ENCODE assay signal across 14 cellular contexts in genomic region chr5:13994606-13995336, GRCh38. TPM values are rescaled to one million over a fixed set of nuclear protein-coding genes. Genes with fewer than 3 reads are reported as not detected.
DNase-seq lines count a peak whose midpoint lies in the region; ATAC-seq, FAIRE-seq and TF ChIP-seq lines count a peak whose summit lies in the region.
"Had no signal": no experiment of that assay in that cellular context is flagged by ENCODE, and none has a peak within 500 bp of the region (broad histone marks: within the 10 kb centered on the region; RNA-seq: fewer than 3 reads in every experiment).

No MANE protein-coding gene starts in this region.

- CTCF ChIA-PET in K562 (lab: Yijun Ruan, JAX; ENCODE audit: low intra/inter-chr PET ratio): no interaction called here

- H3K27ac ChIP-seq in K562 (ENCODE audit: extremely low read depth, low read depth, low read length): no peak overlapping the region
- H3K27ac ChIP-seq in caudate nucleus (ENCODE audit: low read depth, low read length): no peak overlapping the region
- H3K27ac ChIP-seq: body of pancreas had no signal

- intact Hi-C loops in K562 (cut with micrococcal nuclease): loop anchor here (10.0 kb wide), 1 partner anchor 90 kb away; no protein-coding TSS in a partner anchor

- H4K20me1 ChIP-seq in K562 (replicated peaks; ENCODE audit: control insufficient read depth, insufficient read depth, low read length): no peaks in the 10 kb centered on the region

- no peak overlapping the region for H3K4me2 ChIP-seq in K562 (ENCODE audit: insufficient read depth, low read length)

- H3K9me1 ChIP-seq in K562 (ENCODE audit: control insufficient read depth, insufficient read depth, low read length): no peaks in the 10 kb centered on the region

- H3K79me2 ChIP-seq in K562 (ENCODE audit: control insufficient read depth, insufficient read depth, low read length): no peaks in the 10 kb centered on the region

- peaks cover 5% of the 10 kb centered on the region in 2 experiments; a peak in 2 of 5 replicates for H3K27me3 ChIP-seq in K562 (ENCODE audit: control insufficient read depth in 2 of 2, insufficient read depth in 2 of 2, low read length in 2 of 2)
- H3K27me3 ChIP-seq: BE2C, body of pancreas had no signal

- no peaks in the 10 kb centered on the region for H3K36me3 ChIP-seq in K562 (ENCODE audit: control insufficient read depth, insufficient read depth, low read length)
- H3K36me3 ChIP-seq: BE2C had no signal

- no peak for TF ChIP-seq POLR2A in K562 (conservative IDR thresholded peaks at IDR 0.05)

- H3K9me3 ChIP-seq in K562 (replicated peaks; ENCODE audit: control insufficient read depth, insufficient read depth, low read depth, low read length): no peaks in the 10 kb centered on the region; the same call in 1 of the 2 replicates
- H3K9me3 ChIP-seq: BE2C had no signal

- no peak for FAIRE-seq in K562 (lab: Jason Lieb, UNC)

- no peak for TF ChIP-seq CTCF in AG09319 (IDR thresholded peaks at IDR 0.05; ENCODE audit: low read depth, low read length)
- no peak for TF ChIP-seq CTCF in K562 (IDR thresholded peaks at IDR 0.05 in 2 of 3, conservative IDR thresholded peaks at IDR 0.05 in 1 of 3; ENCODE audit: insufficient read depth in 2 of 3, low read depth in 1 of 3, low read length in 3 of 3)

- no TSS peak for BruUV-seq in K562 (replicated peaks; lab: Mats Ljungman, UMichigan)

- in situ Hi-C loops in K562 (cut with MboI): loop anchor here (25.0 kb wide), 1 partner anchor 1018 kb away; no protein-coding TSS in a partner anchor

- TF ChIP-seq EP300 in K562 (IDR thresholded peaks at IDR 0.05; ENCODE audit: low read length): no peak

- DNase-seq in AG09319 (ENCODE audit: extremely low read depth, low read depth): peak; percentile 36
- peak; percentile 94 for DNase-seq in NCI-H1694 (lab: John Stamatoyannopoulos, UW)
- DNase-seq in K562 (ENCODE audit: extremely low read depth in 1 of 4, low spot score in 3 of 4): no peak
- DNase-seq in caudate nucleus (lab: John Stamatoyannopoulos, UW): no peak
- DNase-seq in foreskin melanocyte: no peak
- no peak for DNase-seq in superior temporal gyrus (ENCODE audit: extremely low spot score)
- DNase-seq: activated CD4-positive, CD25-positive, alpha-beta regulatory T cell treated with anti-CD3 and anti-CD28 coated beads, Interleukin-2, amount 50 U/mL, for 72 hours; activated T-cell treated with anti-CD3 and anti-CD28 coated beads, Interleukin-2, amount 50 U/mL, for 72 hours; BE2C had no signal

- under 1% methylated on average over 10 of the region's 10 CpGs for WGBS in K562 (ENCODE audit: insufficient coverage, low coverage, missing lambda C conversion rate)

- no peak overlapping the region for H2AFZ ChIP-seq in K562 (ENCODE audit: low read depth, low read length)

- no peak overlapping the region for H3K9ac ChIP-seq in K562 (ENCODE audit: insufficient read depth in 1 of 2, low read depth in 2 of 2, low read length in 2 of 2)

- ATAC-seq in GM19395 (IDR thresholded peaks at IDR 0.05; ENCODE audit: unreplicated experiment) (peak; percentile 76), K562 (no peak), HG03342 (IDR thresholded peaks at IDR 0.05; ENCODE audit: unreplicated experiment) (no peak)
- ATAC-seq: activated T-cell treated with anti-CD3 and anti-CD28 coated beads, Interleukin-2, amount 50 U/mL, for 72 hours; body of pancreas; sciatic nerve had no signal

- H3K4me1 ChIP-seq in K562 (replicated peaks in 1 of 2; ENCODE audit: control insufficient read depth in 2 of 2, insufficient read depth in 2 of 2, low read length in 2 of 2): no peaks in the 10 kb centered on the region
- H3K4me1 ChIP-seq: BE2C, body of pancreas had no signal

- POLR2A ChIA-PET in K562 (lab: Yijun Ruan, JAX): interaction anchor here (0.6 kb wide), 1 partner anchor 9 kb away, joined by 3 read pairs; no protein-coding TSS in a partner anchor

- TF ChIP-seq RAD21 in K562 (CRISPR knock-in tag; conservative IDR thresholded peaks at IDR 0.05 in 1 of 2, IDR thresholded peaks at IDR 0.05 in 1 of 2): no peak

- H3K4me3 ChIP-seq in K562: no peak overlapping the region
- H3K4me3 ChIP-seq: body of pancreas had no signal

TF ChIP-seq in K562, 482 proteins besides CTCF, POLR2A, EP300 and RAD21:
- TF ChIP-seq MAZ (CRISPR knock-in tag; conservative IDR thresholded peaks at IDR 0.05 in 1 of 2, IDR thresholded peaks at IDR 0.05 in 1 of 2) (no peak), MCM5 (IDR thresholded peaks at IDR 0.05; ENCODE audit: low read depth) (no peak), MAFG (tag; conservative IDR thresholded peaks at IDR 0.05) (peak; percentile 40), RBM17 (IDR thresholded peaks at IDR 0.05; ENCODE audit: borderline replicate concordance, low read depth, low read length) (no peak), C11orf30 (IDR thresholded peaks at IDR 0.05; ENCODE audit: low read depth) (peak; percentile 47; the same call in 1 of the 2 replicates), MAFK (IDR thresholded peaks at IDR 0.05; ENCODE audit: low read length) (peak; percentile 16; the same call in 1 of the 2 replicates), THRA (IDR thresholded peaks at IDR 0.05) (no peak), ZFP36 (IDR thresholded peaks at IDR 0.05; ENCODE audit: low read depth, low read length, partially characterized antibody) (no peak), CHCHD3 (CRISPR knock-in tag; IDR thresholded peaks at IDR 0.05) (no peak), ZNF316 (IDR thresholded peaks at IDR 0.05) (peak; percentile 76)

RNA-seq across cellular contexts. Expression of gene DNAH5, which starts 50.3 kb away (rescaled TPM):
- total RNA-seq in K562 (2011; cell fraction: chromatin; rRNA removed; ENCODE audit: low replicate concordance): not detected in 2 replicates
- not detected in 2 replicates for total RNA-seq in K562 (2011; cell fraction: nucleolus; rRNA removed)
- total RNA-seq in K562 (2011; cell fraction: nucleoplasm; rRNA removed): not detected in 2 replicates
- total RNA-seq in K562 (2014; rRNA removed) (not detected in 2 replicates), K562 (2014; rRNA removed; fragmentation: Illumina TruSeq; extraction: Trizol) (not detected in 2 replicates), K562 (2015; rRNA removed; fragmentation: Illumina TruSeq; extraction: Trizol) (not detected in 2 replicates), K562 (2021) (not detected in 2 replicates)
- polyA plus RNA-seq in K562 (2011; rRNA removed) (0.03 TPM in 1 of 2 replicates, not detected in the other), K562 (2014; fragmentation: Illumina TruSeq; extraction: Trizol) (not detected in 2 replicates), K562 (2014; fragmentation: Nextera tagmentation; extraction: Ambion mirVana) (not detected), K562 (2014; rRNA removed) (not detected in 2 replicates)
- polyA plus RNA-seq in K562 (2011; cell fraction: cytosol; rRNA removed): not detected in 2 replicates
- not detected in 2 replicates for polyA plus RNA-seq in K562 (2011; cell fraction: nucleus; rRNA removed)
- not detected in 2 replicates for polyA plus RNA-seq in K562 (2012)
- not detected in 2 replicates for polyA minus RNA-seq in K562 (2011; rRNA and poly(A)+ RNA removed)
- polyA minus RNA-seq in K562 (2011; cell fraction: cytosol; rRNA and poly(A)+ RNA removed): not detected in 2 replicates
- not detected in 2 replicates for polyA minus RNA-seq in K562 (2011; cell fraction: nucleus; rRNA and poly(A)+ RNA removed)
- total RNA-seq: activated T-cell treated with anti-CD3 and anti-CD28 coated beads, Interleukin-2, amount 50 U/mL, for 72 hours; mononuclear cell had no signal

Comparison
In these comparisons a context has a peak if more than half of its experiments do, and no peak if none do; other contexts are left out.
1. DNase-seq: peak in AG09319 (single experiment) and NCI-H1694 (single experiment); none in K562 (0 of 4), caudate nucleus (0 of 61), foreskin melanocyte (single experiment) and superior temporal gyrus (single experiment).